Comparison of ENCODE assay signal across 9 cellular contexts in genomic region chr6:105810105-105810921, GRCh38.
DNase-seq lines count a peak whose midpoint lies in the region; ATAC-seq and TF ChIP-seq lines count a peak whose summit lies in the region.
"Had no signal": no experiment of that assay in that cellular context is flagged by ENCODE, and none has a peak within 500 bp of the region (broad histone marks: within the 10 kb centered on the region; RNA-seq: fewer than 3 reads in every experiment).

No MANE protein-coding gene starts in this region.

- DNase-seq in CD14-positive monocyte (ENCODE audit: low spot score): peak; percentile 69
- peak; percentile 23 for DNase-seq in GM20000 (ENCODE audit: low spot score)
- DNase-seq in Jurkat, Clone E6-1 (ENCODE audit: low read depth, low spot score): peak; percentile 98
- DNase-seq in activated CD4-positive, alpha-beta T cell treated with anti-CD3 and anti-CD28 coated beads for 36 hours: peak; percentile 78
- DNase-seq in fibroblast of peridontal ligament (ENCODE audit: extremely low read depth): peak; percentile 87
- DNase-seq in smooth muscle cell (lab: John Stamatoyannopoulos, UW; ENCODE audit: unreplicated experiment): no peak
- no peak for DNase-seq in COLO668 (lab: John Stamatoyannopoulos, UW; ENCODE audit: unreplicated experiment)
- no peak for DNase-seq in naive thymus-derived CD8-positive, alpha-beta T cell

- intact Hi-C loops in CD14-positive monocyte (cut with micrococcal nuclease): no loop called here
- intact Hi-C loops in activated CD4-positive, alpha-beta T cell treated with anti-CD3 and anti-CD28 coated beads for 36 hours (cut with DNase I, micrococcal nuclease): loop anchor here (1.0 to 5.0 kb wide), 3 partner anchors 90 to 287 kb away; no protein-coding TSS in a partner anchor

- H3K9me3 Mint-ChIP-seq in CD14-positive monocyte: no peaks in the 10 kb centered on the region
- H3K9me3 Mint-ChIP-seq in activated CD4-positive, alpha-beta T cell treated with anti-CD3 and anti-CD28 coated beads for 36 hours (ENCODE audit: low read depth): no peaks in the 10 kb centered on the region
- no peaks in the 10 kb centered on the region for H3K9me3 Mint-ChIP-seq in naive thymus-derived CD8-positive, alpha-beta T cell
- H3K9me3 Mint-ChIP-seq: memory B cell had no signal

- TF ChIP-seq CTCF in CD14-positive monocyte (IDR thresholded peaks at IDR 0.05): no peak
- TF ChIP-seq CTCF in GM20000 (IDR thresholded peaks at IDR 0.05; ENCODE audit: extremely low read depth, missing control alignments): no peak
- TF ChIP-seq CTCF in smooth muscle cell (IDR thresholded peaks at IDR 0.05; ENCODE audit: borderline replicate concordance, insufficient read depth, poor library complexity, severe bottlenecking): no peak

- no peaks in the 10 kb centered on the region for H3K27me3 ChIP-seq in smooth muscle cell (ENCODE audit: low read depth)

- H3K36me3 Mint-ChIP-seq in CD14-positive monocyte: no peaks in the 10 kb centered on the region
- H3K36me3 Mint-ChIP-seq in activated CD4-positive, alpha-beta T cell treated with anti-CD3 and anti-CD28 coated beads for 36 hours (ENCODE audit: low read depth): no peaks in the 10 kb centered on the region
- no peaks in the 10 kb centered on the region for H3K36me3 Mint-ChIP-seq in naive thymus-derived CD8-positive, alpha-beta T cell
- H3K36me3 Mint-ChIP-seq: memory B cell had no signal

- CTCF ChIA-PET in activated CD4-positive, alpha-beta T cell treated with anti-CD3 and anti-CD28 coated beads for 36 hours (lab: Charles Lee): interaction anchor here (0.6 to 1.2 kb wide), 3 partner anchors 39 to 182 kb away, joined by 3 to 4 read pairs (median 3); no protein-coding TSS in a partner anchor

- peak overlapping the region; percentile 13 for H3K27ac ChIP-seq in smooth muscle cell (ENCODE audit: low read depth)

- 17% methylated on average over 4 of the region's 4 CpGs for WGBS in smooth muscle cell (ENCODE audit: low lambda C conversion rate)

- peak overlapping the region in 1 of 2 donors; percentile 88 for H3K4me3 Mint-ChIP-seq in CD14-positive monocyte
- no peak overlapping the region for H3K4me3 Mint-ChIP-seq in activated CD4-positive, alpha-beta T cell treated with anti-CD3 and anti-CD28 coated beads for 36 hours
- no peak overlapping the region for H3K4me3 Mint-ChIP-seq in naive thymus-derived CD8-positive, alpha-beta T cell
- H3K4me3 Mint-ChIP-seq: memory B cell had no signal

- H3F3A ChIP-seq in smooth muscle cell (ENCODE audit: low read depth): peaks cover 8% of the 10 kb centered on the region

- H3K36me3 ChIP-seq in smooth muscle cell (ENCODE audit: low read depth): no peaks in the 10 kb centered on the region

- H3K27ac Mint-ChIP-seq in CD14-positive monocyte: peak overlapping the region; percentile 85 to 92 (median 91)
- H3K27ac Mint-ChIP-seq in activated CD4-positive, alpha-beta T cell treated with anti-CD3 and anti-CD28 coated beads for 36 hours: no peak overlapping the region
- peak overlapping the region in 2 of 10 donors; percentile 16 to 52 for H3K27ac Mint-ChIP-seq in naive thymus-derived CD8-positive, alpha-beta T cell
- H3K27ac Mint-ChIP-seq: memory B cell had no signal

- H2AFZ ChIP-seq in smooth muscle cell (ENCODE audit: low read depth): no peak overlapping the region

- H3K9me3 ChIP-seq in smooth muscle cell (replicated peaks; ENCODE audit: low read depth): no peaks in the 10 kb centered on the region

- H4K20me1 ChIP-seq in smooth muscle cell (ENCODE audit: low read depth): no peaks in the 10 kb centered on the region

- no peaks in the 10 kb centered on the region for H3K79me2 ChIP-seq in smooth muscle cell (ENCODE audit: low read depth)

- peak; percentile 90 for ATAC-seq in activated CD4-positive, alpha-beta T cell treated with anti-CD3 and anti-CD28 coated beads for 36 hours
- no peak for ATAC-seq in naive thymus-derived CD8-positive, alpha-beta T cell

- no peak overlapping the region for H3K9ac ChIP-seq in smooth muscle cell (ENCODE audit: low read depth)

- H3K4me3 ChIP-seq in Jurkat, Clone E6-1 (ENCODE audit: low read length): peak overlapping the region; percentile 36
- H3K4me3 ChIP-seq in smooth muscle cell: no peak overlapping the region

- peaks cover 42% of the 10 kb centered on the region for H3K4me1 Mint-ChIP-seq in CD14-positive monocyte
- H3K4me1 Mint-ChIP-seq in activated CD4-positive, alpha-beta T cell treated with anti-CD3 and anti-CD28 coated beads for 36 hours: peaks cover 37% of the 10 kb centered on the region
- H3K4me1 Mint-ChIP-seq in naive thymus-derived CD8-positive, alpha-beta T cell: peaks cover 4 to 20% (median 6%) of the 10 kb centered on the region in 4 donors

- peak overlapping the region; percentile 19 for H3K4me2 ChIP-seq in smooth muscle cell

- POLR2A ChIA-PET in activated CD4-positive, alpha-beta T cell treated with anti-CD3 and anti-CD28 coated beads for 36 hours (lab: Charles Lee): interaction anchor here (0.6 to 0.7 kb wide), 2 partner anchors 29 to 413 kb away, joined by 4 to 9 read pairs; no protein-coding TSS in a partner anchor
- POLR2A ChIA-PET in naive thymus-derived CD8-positive, alpha-beta T cell (lab: Charles Lee): interaction anchor here (0.7 kb wide), 1 partner anchor 233 kb away, joined by 3 read pairs; no protein-coding TSS in a partner anchor

- H3K27me3 Mint-ChIP-seq in CD14-positive monocyte (ENCODE audit: low read depth in 3 of 3): no peaks in the 10 kb centered on the region
- peaks cover 6% of the 10 kb centered on the region for H3K27me3 Mint-ChIP-seq in activated CD4-positive, alpha-beta T cell treated with anti-CD3 and anti-CD28 coated beads for 36 hours
- peaks cover 0 to 5% (median 2%) of the 10 kb centered on the region in 5 donors for H3K27me3 Mint-ChIP-seq in naive thymus-derived CD8-positive, alpha-beta T cell

- peaks cover 11% of the 10 kb centered on the region for H3K4me1 ChIP-seq in smooth muscle cell (ENCODE audit: low read depth)

Comparison
In these comparisons a context has a peak if more than half of its experiments do, and no peak if none do; other contexts are left out.
1. DNase-seq: peak in CD14-positive monocyte (single experiment), GM20000 (single experiment), Jurkat, Clone E6-1 (single experiment), activated CD4-positive, alpha-beta T cell treated with anti-CD3 and anti-CD28 coated beads for 36 hours (single experiment) and fibroblast of peridontal ligament (single experiment); none in smooth muscle cell (single experiment), COLO668 (single experiment) and naive thymus-derived CD8-positive, alpha-beta T cell (0 of 10).
2. intact Hi-C loops: an anchor here in activated CD4-positive, alpha-beta T cell treated with anti-CD3 and anti-CD28 coated beads for 36 hours (1.0 to 5.0 kb wide); none called in CD14-positive monocyte.